ENCODE assay signal across 16 cellular contexts in the genomic region with DNA sequence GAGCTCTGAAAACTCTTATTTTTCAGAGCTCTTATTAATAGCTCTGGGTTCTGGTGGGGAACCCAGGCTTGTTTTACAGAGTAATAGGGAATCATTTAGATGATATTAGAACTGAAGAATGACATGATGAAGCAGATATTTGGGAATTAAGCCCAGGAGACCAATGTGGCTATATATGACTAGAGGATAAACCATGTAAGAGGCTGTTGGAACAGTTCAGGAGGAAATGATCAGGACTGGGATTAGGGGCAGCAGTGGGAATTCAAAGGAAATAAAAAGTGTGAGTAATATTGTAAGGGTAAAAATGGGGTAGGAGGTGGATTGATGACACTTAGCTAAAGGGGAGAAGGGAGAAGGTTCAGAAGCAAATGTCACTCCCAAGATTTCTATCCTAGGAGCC. TPM values are rescaled to one million over a fixed set of nuclear protein-coding genes. Genes with fewer than 3 reads are reported as not detected.
DNase-seq lines count a peak whose midpoint lies in the region; ATAC-seq and TF ChIP-seq lines count a peak whose summit lies in the region.
"Had no signal": no experiment of that assay in that cellular context is flagged by ENCODE, and none has a peak within 500 bp of the region (broad histone marks: within the 10 kb centered on the region; RNA-seq: fewer than 3 reads in every experiment).

No MANE protein-coding gene starts in this region.

- H3K36me3 ChIP-seq in HCT116 (ENCODE audit: control insufficient read depth in 1 of 2, insufficient read depth in 2 of 2, low read length in 2 of 2) (no peaks in the 10 kb centered on the region), aorta (ENCODE audit: control insufficient read depth in 1 of 2, insufficient read depth in 2 of 2, low read length in 1 of 2) (no peaks in the 10 kb centered on the region)
- H3K36me3 ChIP-seq: gastroesophageal sphincter had no signal

- no peak overlapping the region for H3K4me3 ChIP-seq in AG04449 (ENCODE audit: low read depth, low read length)
- H3K4me3 ChIP-seq in HCT116 (replicated peaks in 1 of 2; ENCODE audit: low read depth in 1 of 2, low read length in 2 of 2): no peak overlapping the region
- H3K4me3 ChIP-seq in foreskin fibroblast (ENCODE audit: low read depth in 1 of 2, low read length in 2 of 2): no peak overlapping the region
- no peak overlapping the region for H3K4me3 ChIP-seq in aorta (ENCODE audit: low read length in 2 of 2)
- H3K4me3 ChIP-seq: gastroesophageal sphincter had no signal

- no peak for TF ChIP-seq RAD21 in HCT116 (IDR thresholded peaks at IDR 0.05; ENCODE audit: low read depth)

- no peaks in the 10 kb centered on the region for H3K9me2 ChIP-seq in HCT116 (ENCODE audit: insufficient read depth)

- H2AFZ ChIP-seq in HCT116 (ENCODE audit: low read depth, low read length, poor library complexity, severe bottlenecking): peak overlapping the region; percentile 65

- no TSS peak for BruUV-seq in HCT116 (replicated peaks; lab: Mats Ljungman, UMichigan)

- no peak for TF ChIP-seq POLR2A in HCT116 (IDR thresholded peaks at IDR 0.05; ENCODE audit: borderline replicate concordance, extremely low read depth, insufficient read depth, insufficient read length)

- peak overlapping the region; percentile 6; the same call in 1 of the 2 replicates for H3K4me2 ChIP-seq in HCT116 (ENCODE audit: low read length)

- H3K4me1 ChIP-seq in HCT116 (ENCODE audit: control insufficient read depth in 1 of 2, insufficient read depth in 2 of 2, low read length in 2 of 2) (peaks cover 17 to 57% of the 10 kb centered on the region in 2 experiments), aorta (ENCODE audit: control insufficient read depth in 1 of 2, insufficient read depth in 2 of 2, low read length in 2 of 2) (peaks cover 1 to 9% of the 10 kb centered on the region in 2 donors)
- H3K4me1 ChIP-seq: gastroesophageal sphincter had no signal

- no peaks in the 10 kb centered on the region for H3K9me3 ChIP-seq in HCT116 (ENCODE audit: control insufficient read depth in 1 of 2, insufficient read depth in 1 of 2, low read depth in 1 of 2, low read length in 2 of 2)
- H3K9me3 ChIP-seq in aorta (ENCODE audit: control insufficient read depth, low read length): no peaks in the 10 kb centered on the region
- H3K9me3 ChIP-seq: gastroesophageal sphincter had no signal

- H4K20me1 ChIP-seq in HCT116 (ENCODE audit: insufficient read depth): no peaks in the 10 kb centered on the region

- DNase-seq in AG04449 (ENCODE audit: low read depth, low spot score) (peak; percentile 64), HCT116 (ENCODE audit: low read depth, low spot score) (no peak), amniotic epithelial cell (ENCODE audit: low read depth) (peak; percentile 22), foreskin fibroblast (peak; percentile 72 to 81), HPDE6-E6E7 (ENCODE audit: extremely low spot score) (no peak), aorta (no peak)
- DNase-seq in activated T-cell treated with anti-CD3 and anti-CD28 coated beads, Interleukin-2, amount 50 U/mL, for 48 hours: no peak
- DNase-seq: activated CD4-positive, alpha-beta T cell treated with anti-CD3 and anti-CD28 coated beads, Interleukin-2, amount 50 U/mL, for 1 hour; activated CD8-positive, alpha-beta memory T cell treated with anti-CD3 and anti-CD28 coated beads, Interleukin-2, amount 50 U/mL, for 48 hours; activated gamma-delta T cell; cortex of kidney; DMS153; NCI-H524 treated with DMSO at 0.1 percent for 48 hours; T-cell had no signal

- no peak overlapping the region for H3K9ac ChIP-seq in HCT116 (ENCODE audit: low read length)

- no peaks in the 10 kb centered on the region for H3K79me2 ChIP-seq in HCT116 (ENCODE audit: insufficient read depth, low read length)

- ATAC-seq in HCT116 (no peak), aorta (ENCODE audit: low FRiP score) (no peak), HG02642 (IDR thresholded peaks at IDR 0.05; ENCODE audit: poor library complexity, unreplicated experiment) (no peak)
- ATAC-seq: gastroesophageal sphincter, T-cell had no signal

- intact Hi-C loops in HCT116 (cut with micrococcal nuclease) (no loop called here), aorta (cut with DNase I) (loop anchor here (5.0 to 10.0 kb wide), 2 partner anchors 97 to 270 kb away; no protein-coding TSS in a partner anchor)

- POLR2A ChIA-PET in AG04449 (lab: Yijun Ruan, JAX) (interaction anchor here (0.7 to 4.8 kb wide), 4 partner anchors 32 to 125 kb away, joined by 3 to 60 read pairs (median 4); a partner anchor contains a TSS), HCT116 (lab: Charles Lee) (interaction anchor here (2.3 kb wide), 1 partner anchor 100 kb away, joined by 12 read pairs; a partner anchor contains a TSS)

- CTCF ChIA-PET in AG04449 (lab: Yijun Ruan, JAX): interaction anchor here (0.8 to 5.8 kb wide), 3 partner anchors 10 to 513 kb away, joined by 4 to 53 read pairs (median 5); a partner anchor contains a TSS
- CTCF ChIA-PET in HCT116 (lab: Charles Lee): interaction anchor here (0.9 kb wide), 1 partner anchor 123 kb away, joined by 4 read pairs; no protein-coding TSS in a partner anchor

- RAD21 ChIA-PET in HCT116 (lab: Charles Lee; ENCODE audit: low non-redundant PET in 1 of 2, low total read pairs in 2 of 2, uncharacterized antibody in 2 of 2, unreplicated experiment in 2 of 2): no interaction called here

- H3K27ac ChIP-seq in HCT116 (ENCODE audit: low read depth, low read length): no peak overlapping the region
- no peak overlapping the region for H3K27ac ChIP-seq in aorta (ENCODE audit: low read depth in 1 of 2, low read length in 2 of 2)
- H3K27ac ChIP-seq: gastroesophageal sphincter had no signal

- TF ChIP-seq CTCF in AG04449 (IDR thresholded peaks at IDR 0.05; ENCODE audit: insufficient read depth, low read length, missing control alignments) (no peak), HCT116 (IDR thresholded peaks at IDR 0.05 in 2 of 3, conservative IDR thresholded peaks at IDR 0.05 in 1 of 3; ENCODE audit: borderline replicate concordance in 1 of 3, insufficient read depth in 1 of 3, low read depth in 2 of 3, low read length in 2 of 3) (no peak), foreskin fibroblast (IDR thresholded peaks at IDR 0.05; ENCODE audit: low read depth, low read length) (no peak)

- H3K27me3 ChIP-seq in HCT116 (ENCODE audit: insufficient read depth, low read length) (no peaks in the 10 kb centered on the region), aorta (ENCODE audit: control insufficient read depth in 1 of 2, insufficient read depth in 2 of 2, low read length in 1 of 2) (no peaks in the 10 kb centered on the region)
- H3K27me3 ChIP-seq: gastroesophageal sphincter had no signal

TF ChIP-seq in HCT116, 20 proteins besides CTCF, POLR2A, EP300 and RAD21:
- TF ChIP-seq EZH2phosphoT487 (IDR thresholded peaks at IDR 0.05; ENCODE audit: borderline replicate concordance) (no peak), POLR2AphosphoS5 (IDR thresholded peaks at IDR 0.05; ENCODE audit: low read depth, low read length) (no peak)
- TF ChIP-seq, protein P1, sequence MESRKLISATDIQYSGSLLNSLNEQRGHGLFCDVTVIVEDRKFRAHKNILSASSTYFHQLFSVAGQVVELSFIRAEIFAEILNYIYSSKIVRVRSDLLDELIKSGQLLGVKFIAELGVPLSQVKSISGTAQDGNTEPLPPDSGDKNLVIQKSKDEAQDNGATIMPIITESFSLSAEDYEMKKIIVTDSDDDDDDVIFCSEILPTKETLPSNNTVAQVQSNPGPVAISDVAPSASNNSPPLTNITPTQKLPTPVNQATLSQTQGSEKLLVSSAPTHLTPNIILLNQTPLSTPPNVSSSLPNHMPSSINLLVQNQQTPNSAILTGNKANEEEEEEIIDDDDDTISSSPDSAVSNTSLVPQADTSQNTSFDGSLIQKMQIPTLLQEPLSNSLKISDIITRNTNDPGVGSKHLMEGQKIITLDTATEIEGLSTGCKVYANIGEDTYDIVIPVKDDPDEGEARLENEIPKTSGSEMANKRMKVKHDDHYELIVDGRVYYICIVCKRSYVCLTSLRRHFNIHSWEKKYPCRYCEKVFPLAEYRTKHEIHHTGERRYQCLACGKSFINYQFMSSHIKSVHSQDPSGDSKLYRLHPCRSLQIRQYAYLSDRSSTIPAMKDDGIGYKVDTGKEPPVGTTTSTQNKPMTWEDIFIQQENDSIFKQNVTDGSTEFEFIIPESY (IDR thresholded peaks at IDR 0.05; ENCODE audit: extremely low read depth, insufficient replicate concordance, low read length): no peak
- TF ChIP-seq, protein P2, sequence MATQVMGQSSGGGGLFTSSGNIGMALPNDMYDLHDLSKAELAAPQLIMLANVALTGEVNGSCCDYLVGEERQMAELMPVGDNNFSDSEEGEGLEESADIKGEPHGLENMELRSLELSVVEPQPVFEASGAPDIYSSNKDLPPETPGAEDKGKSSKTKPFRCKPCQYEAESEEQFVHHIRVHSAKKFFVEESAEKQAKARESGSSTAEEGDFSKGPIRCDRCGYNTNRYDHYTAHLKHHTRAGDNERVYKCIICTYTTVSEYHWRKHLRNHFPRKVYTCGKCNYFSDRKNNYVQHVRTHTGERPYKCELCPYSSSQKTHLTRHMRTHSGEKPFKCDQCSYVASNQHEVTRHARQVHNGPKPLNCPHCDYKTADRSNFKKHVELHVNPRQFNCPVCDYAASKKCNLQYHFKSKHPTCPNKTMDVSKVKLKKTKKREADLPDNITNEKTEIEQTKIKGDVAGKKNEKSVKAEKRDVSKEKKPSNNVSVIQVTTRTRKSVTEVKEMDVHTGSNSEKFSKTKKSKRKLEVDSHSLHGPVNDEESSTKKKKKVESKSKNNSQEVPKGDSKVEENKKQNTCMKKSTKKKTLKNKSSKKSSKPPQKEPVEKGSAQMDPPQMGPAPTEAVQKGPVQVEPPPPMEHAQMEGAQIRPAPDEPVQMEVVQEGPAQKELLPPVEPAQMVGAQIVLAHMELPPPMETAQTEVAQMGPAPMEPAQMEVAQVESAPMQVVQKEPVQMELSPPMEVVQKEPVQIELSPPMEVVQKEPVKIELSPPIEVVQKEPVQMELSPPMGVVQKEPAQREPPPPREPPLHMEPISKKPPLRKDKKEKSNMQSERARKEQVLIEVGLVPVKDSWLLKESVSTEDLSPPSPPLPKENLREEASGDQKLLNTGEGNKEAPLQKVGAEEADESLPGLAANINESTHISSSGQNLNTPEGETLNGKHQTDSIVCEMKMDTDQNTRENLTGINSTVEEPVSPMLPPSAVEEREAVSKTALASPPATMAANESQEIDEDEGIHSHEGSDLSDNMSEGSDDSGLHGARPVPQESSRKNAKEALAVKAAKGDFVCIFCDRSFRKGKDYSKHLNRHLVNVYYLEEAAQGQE (IDR thresholded peaks at IDR 0.05; ENCODE audit: low read depth): no peak

RNA-seq across cellular contexts. Expression of a gene that starts 58.6 kb away (rescaled TPM):
- total RNA-seq in HCT116 (2021; ENCODE audit: unreplicated experiment): 0.07 TPM
- polyA plus RNA-seq in HCT116 (2012): 0.01 TPM in 1 of 2 replicates, not detected in the other
- 1 to 10 TPM; 2.8 to 7.4 TPM for total RNA-seq in aorta
- 1 to 10 TPM; 1.4 to 7.5 TPM for polyA plus RNA-seq in aorta

Comparison
In these comparisons a context has a peak if more than half of its experiments do, and no peak if none do; other contexts are left out.
1. DNase-seq: peak in AG04449 (single experiment), amniotic epithelial cell (single experiment) and foreskin fibroblast (2 of 2); none in HCT116 (single experiment), HPDE6-E6E7 (single experiment), aorta (0 of 2) and activated T-cell treated with anti-CD3 and anti-CD28 coated beads, Interleukin-2, amount 50 U/mL, for 48 hours (0 of 2).